23 cellular contexts compared by ENCODE assay signal in the genomic region with DNA sequence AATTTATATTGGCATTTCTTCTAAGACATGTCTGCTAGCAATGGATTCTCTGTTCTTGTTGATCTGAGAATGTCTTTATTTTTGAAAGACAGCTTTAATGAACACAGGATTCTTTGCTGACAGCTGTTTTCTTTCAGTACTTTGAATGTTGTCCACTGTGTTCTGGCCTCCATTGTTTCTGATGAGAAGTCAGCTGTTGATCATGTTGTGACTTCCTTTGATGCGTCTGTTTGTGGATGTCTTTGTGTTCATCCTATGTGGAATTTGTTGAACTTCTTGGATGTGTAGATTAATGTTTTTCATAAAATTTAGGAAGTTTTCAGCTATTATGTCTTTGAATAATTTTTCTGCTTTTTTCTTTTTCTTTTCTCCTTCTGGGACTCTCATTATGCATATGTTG. TPM values are rescaled to one million over a fixed set of nuclear protein-coding genes. Genes with fewer than 3 reads are reported as not detected.
"Had no signal": no experiment of that assay in that cellular context is flagged by ENCODE, and none has a peak within 500 bp of the region (broad histone marks: within the 10 kb centered on the region; RNA-seq: fewer than 3 reads in every experiment).

No MANE protein-coding gene starts in this region.

- H3K27ac ChIP-seq: HL-60, SJSA1, SK-N-MC had no signal

- DNase-seq: Karpas-422, KG1, MG63, NCI-H1092, NCI-H1105 treated with DMSO at 0.1 percent for 48 hours, NCI-H1417 treated with DMSO at 0.1 percent for 48 hours, NCI-H146, NCI-H1694 treated with DMSO at 0.1 percent for 48 hours, NCI-H1930, NCI-H2081, NCI-H2171, NCI-H226, NCI-H446, NCI-H510A, NCI-H524 treated with DMSO at 0.1 percent for 48 hours, NCI-H69, NCI-H774, Right ventricle myocardium superior, RPMI8226, SIG-M5 had no signal

- H3K36me3 ChIP-seq: MG63, SJSA1 had no signal

- H3K9me3 ChIP-seq: SJSA1 had no signal

- H3K27me3 ChIP-seq: MG63, SJSA1 had no signal

- H3K4me3 ChIP-seq: MG63, SJSA1, SK-N-MC had no signal

RNA-seq across cellular contexts. Expression of gene KCNF1, which starts 39.8 kb away (rescaled TPM):
- total RNA-seq: Right ventricle myocardium superior had no signal
